In the genomic region with DNA sequence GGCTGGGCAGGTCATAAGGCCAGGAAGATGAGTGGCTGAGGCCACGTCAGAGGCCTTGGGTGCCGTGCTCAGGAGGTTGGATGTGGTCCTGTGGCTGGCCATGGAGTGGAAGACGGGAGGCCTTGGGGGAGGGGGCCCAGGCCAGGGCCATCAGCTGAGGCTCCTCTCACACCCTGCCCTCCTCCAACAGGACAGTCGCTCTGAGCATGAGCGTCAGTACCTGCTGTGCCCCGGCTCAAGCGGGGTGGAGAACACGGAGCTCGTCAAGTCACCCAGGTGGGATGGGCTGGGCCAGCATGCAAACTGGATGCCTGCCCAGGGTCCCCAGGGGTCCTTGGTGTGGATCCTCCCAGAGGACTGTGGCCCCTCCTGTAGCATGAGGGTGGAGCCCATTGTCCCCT, we compare ENCODE assay signal across 16 cellular contexts.
"Had no signal": no experiment of that assay in that cellular context is flagged by ENCODE, and none has a peak within 500 bp of the region (broad histone marks: within the 10 kb centered on the region; RNA-seq: fewer than 3 reads in every experiment).

No MANE protein-coding gene starts in this region.

- ATAC-seq: activated naive CD8-positive, alpha-beta T cell treated with anti-CD3 and anti-CD28 coated beads, Interleukin-2, amount 50 U/mL, for 24 hours; effector memory CD8-positive, alpha-beta T cell; left cardiac atrium had no signal

- H3K27me3 ChIP-seq: suprapubic skin, upper lobe of left lung had no signal

- H3K27me3 Mint-ChIP-seq: activated CD4-positive, alpha-beta T cell treated with anti-CD3 and anti-CD28 coated beads, Interleukin-2, amount 10 ng/mL, durations not matched to agents 24 days and 14 days; activated naive CD8-positive, alpha-beta T cell treated with anti-CD3 and anti-CD28 coated beads, Interleukin-2, amount 50 U/mL, for 24 hours; dendritic cell treated with granulocyte-macrophage colony-stimulating factor and Interleukin-4, amounts not matched to agents 40 ng/mL and 50 ng/mL, for 4 days; effector memory CD8-positive, alpha-beta T cell had no signal

- H3K27ac Mint-ChIP-seq: activated CD4-positive, alpha-beta T cell treated with anti-CD3 and anti-CD28 coated beads, Interleukin-2, amount 10 ng/mL, durations not matched to agents 24 days and 14 days; activated naive CD8-positive, alpha-beta T cell treated with anti-CD3 and anti-CD28 coated beads, Interleukin-2, amount 50 U/mL, for 24 hours; T-helper 1 cell treated with Interleukin-12 subunit alpha and Interleukin-12 subunit beta and Interleukin-4 antibody, amounts not matched to agents 30 μg/mL and 1 μg/mL, for 36 hours had no signal

- H3K27ac ChIP-seq: suprapubic skin, upper lobe of left lung had no signal

- H3K4me3 ChIP-seq: lung, suprapubic skin, upper lobe of left lung had no signal

- H3K9me3 Mint-ChIP-seq: activated CD4-positive, alpha-beta T cell treated with anti-CD3 and anti-CD28 coated beads, Interleukin-2, amount 10 ng/mL, durations not matched to agents 24 days and 14 days; activated naive CD8-positive, alpha-beta T cell treated with anti-CD3 and anti-CD28 coated beads, Interleukin-2, amount 50 U/mL, for 24 hours; dendritic cell treated with granulocyte-macrophage colony-stimulating factor and Interleukin-4, amounts not matched to agents 40 ng/mL and 50 ng/mL, for 4 days; effector memory CD8-positive, alpha-beta T cell; T-helper 1 cell treated with Interleukin-12 subunit alpha and Interleukin-12 subunit beta and Interleukin-4 antibody, amounts not matched to agents 30 μg/mL and 1 μg/mL, for 36 hours had no signal

- H3K4me3 Mint-ChIP-seq: activated CD4-positive, alpha-beta T cell treated with anti-CD3 and anti-CD28 coated beads, Interleukin-2, amount 10 ng/mL, durations not matched to agents 24 days and 14 days; activated naive CD8-positive, alpha-beta T cell treated with anti-CD3 and anti-CD28 coated beads, Interleukin-2, amount 50 U/mL, for 24 hours; dendritic cell treated with granulocyte-macrophage colony-stimulating factor and Interleukin-4, amounts not matched to agents 40 ng/mL and 50 ng/mL, for 4 days; effector memory CD8-positive, alpha-beta T cell; T-helper 1 cell treated with Interleukin-12 subunit alpha and Interleukin-12 subunit beta and Interleukin-4 antibody, amounts not matched to agents 30 μg/mL and 1 μg/mL, for 36 hours had no signal

- DNase-seq: activated CD4-positive, alpha-beta T cell treated with anti-CD3 and anti-CD28 coated beads, Interleukin-2, amount 10 ng/mL, durations not matched to agents 24 days and 14 days; activated gamma-delta T cell treated with Interleukin-2 at 50 U/mL for 16 hours; activated naive CD8-positive, alpha-beta T cell treated with anti-CD3 and anti-CD28 coated beads, Interleukin-2, amount 50 U/mL, for 24 hours; aorta; cerebellar nuclear complex; effector memory CD8-positive, alpha-beta T cell; left cardiac atrium; SIG-M5; small intestine; stimulated activated CD4-positive, alpha-beta T cell treated with anti-CD3 and anti-CD28 coated beads, Interleukin-4, amount 100 ng/mL, for 24 hours; stimulated activated naive CD4-positive, alpha-beta T cell treated with Interleukin-2 at 50 U/mL for 16 hours had no signal

- H3K9me3 ChIP-seq: suprapubic skin, upper lobe of left lung had no signal
